Comparison of ENCODE assay signal across 1 cellular context in the genomic region with DNA sequence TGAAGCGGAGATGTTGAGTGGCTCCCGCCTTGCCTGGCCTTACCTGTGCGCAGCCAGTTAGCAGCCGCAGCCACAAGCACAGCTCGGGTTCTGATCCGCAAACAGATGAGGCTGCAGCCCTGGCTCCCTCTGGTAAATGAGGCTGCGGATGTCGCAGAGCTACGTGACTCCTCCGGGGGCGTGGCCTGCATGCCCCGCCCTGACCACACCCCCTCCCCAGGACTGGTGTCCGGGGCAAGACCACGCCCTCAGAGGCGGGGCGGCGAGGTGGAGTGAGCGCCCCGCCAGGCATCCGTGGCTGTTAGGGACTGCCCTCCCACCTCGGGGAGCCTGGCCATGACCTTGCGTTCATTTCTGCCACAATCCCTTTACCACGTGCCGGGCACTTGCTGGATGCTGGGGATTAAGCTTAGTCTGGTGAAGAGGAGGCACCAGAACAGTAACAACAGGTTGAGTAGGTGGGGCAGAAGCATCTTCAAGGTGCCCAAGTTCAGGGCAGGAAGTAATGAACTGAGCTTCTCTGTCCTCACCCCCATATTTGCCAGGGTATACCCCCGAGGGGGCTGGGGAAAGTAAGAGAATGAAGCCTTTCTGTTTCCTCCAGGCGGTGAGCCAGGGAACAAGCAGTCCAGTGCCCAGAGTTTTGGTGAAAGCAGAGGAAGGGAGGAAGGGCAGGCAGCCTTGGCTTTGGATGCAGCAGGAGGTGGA.
TF ChIP-seq lines count a peak whose summit lies in the region.

A gene (minus strand): TSS at position 138 of the 708 bp plus-strand sequence. CDS start 1,363 bp downstream, outside the sequence.

TF ChIP-seq in GM12878, 131 proteins besides CTCF, POLR2A, EP300 and RAD21 (continued from another document):
- TF ChIP-seq RELA (IDR thresholded peaks at IDR 0.05; ENCODE audit: borderline replicate concordance, partially characterized antibody) = no peak
- peak; percentile 69; the same call in 1 of the 2 replicates for TF ChIP-seq SMAD5 (IDR thresholded peaks at IDR 0.05; ENCODE audit: low read depth)
